24 cellular contexts compared by ENCODE assay signal in genomic region chr6:31179042-31179386, GRCh38. TPM values are rescaled to one million over a fixed set of nuclear protein-coding genes. Genes with fewer than 3 reads are reported as not detected.
A peak's percentile ranks its signal among the peaks of the same experiment; 100 is the strongest.
DNase-seq lines count a peak whose midpoint lies in the region; ATAC-seq and TF ChIP-seq lines count a peak whose summit lies in the region.
"Had no signal": no experiment of that assay in that cellular context is flagged by ENCODE, and none has a peak within 500 bp of the region (broad histone marks: within the 10 kb centered on the region; RNA-seq: fewer than 3 reads in every experiment).

No MANE protein-coding gene starts in this region.

- H3K27ac ChIP-seq in VCaP: peak overlapping the region; percentile 75
- H3K27ac ChIP-seq in epithelial cell of prostate: peak overlapping the region; percentile 35
- peak overlapping the region in 4 of 5 donors; percentile 15 to 58 (median 46) for H3K27ac ChIP-seq in stomach
- H3K27ac ChIP-seq: BLaER1, heart right ventricle, neural progenitor cell, prostate gland had no signal

- peaks cover 32 to 55% (median 47%) of the 10 kb centered on the region in 4 donors for H3K4me1 ChIP-seq in stomach
- H3K4me1 ChIP-seq: BLaER1, prostate gland had no signal

- WGBS in stomach, 5 donors: 41 to 69% (median 53%) methylated on average over 4 of the region's 4 CpGs

- H3K27ac Mint-ChIP-seq in natural killer cell treated with Interleukin-12 subunit alpha and Interleukin-12 subunit beta and Interleukin-15 and Interleukin-18, amount 100 ng/mL, for 72 hours: no peak overlapping the region
- no peak overlapping the region for H3K27ac Mint-ChIP-seq in natural killer cell
- H3K27ac Mint-ChIP-seq: neural progenitor cell had no signal

- H3K4me3 Mint-ChIP-seq in natural killer cell treated with Interleukin-12 subunit alpha and Interleukin-12 subunit beta and Interleukin-15 and Interleukin-18, amount 100 ng/mL, for 72 hours: peak overlapping the region; percentile 33
- no peak overlapping the region for H3K4me3 Mint-ChIP-seq in natural killer cell
- H3K4me3 Mint-ChIP-seq: neural progenitor cell had no signal

- TF ChIP-seq POLR2A in stomach (IDR thresholded peaks at IDR 0.05): no peak

- H3K36me3 ChIP-seq in stomach: peaks cover 0 to 37% (median 26%) of the 10 kb centered on the region in 4 donors
- H3K36me3 ChIP-seq: BLaER1, neural progenitor cell, prostate gland had no signal

- no peaks in the 10 kb centered on the region for H3K9me3 ChIP-seq in stomach
- H3K9me3 ChIP-seq: heart right ventricle, prostate gland had no signal

- H3K36me3 Mint-ChIP-seq in natural killer cell treated with Interleukin-12 subunit alpha and Interleukin-12 subunit beta and Interleukin-15 and Interleukin-18, amount 100 ng/mL, for 72 hours: no peaks in the 10 kb centered on the region
- H3K36me3 Mint-ChIP-seq in natural killer cell: no peaks in the 10 kb centered on the region
- H3K36me3 Mint-ChIP-seq: neural progenitor cell had no signal

- H3K4me3 ChIP-seq in stomach: peak overlapping the region in 1 of 4 donors; percentile 31
- H3K4me3 ChIP-seq: BLaER1, neural progenitor cell, prostate gland had no signal

- H3K27me3 Mint-ChIP-seq in natural killer cell treated with Interleukin-12 subunit alpha and Interleukin-12 subunit beta and Interleukin-15 and Interleukin-18, amount 100 ng/mL, for 72 hours: no peaks in the 10 kb centered on the region
- no peaks in the 10 kb centered on the region for H3K27me3 Mint-ChIP-seq in natural killer cell (ENCODE audit: low read depth in 2 of 2)

- intact Hi-C loops in natural killer cell (cut with micrococcal nuclease): no loop called here
- intact Hi-C loops in stomach (cut with DNase I; ENCODE audit: low total_unique reads): no loop called here

- H3K4me1 Mint-ChIP-seq in natural killer cell treated with Interleukin-12 subunit alpha and Interleukin-12 subunit beta and Interleukin-15 and Interleukin-18, amount 100 ng/mL, for 72 hours (ENCODE audit: low read depth in 2 of 2): peaks cover 14 to 22% of the 10 kb centered on the region in 2 donors
- peaks cover 12 to 22% of the 10 kb centered on the region in 2 donors for H3K4me1 Mint-ChIP-seq in natural killer cell

- TF ChIP-seq CTCF in natural killer cell (IDR thresholded peaks at IDR 0.05) (no peak), VCaP (conservative IDR thresholded peaks at IDR 0.05) (no peak), stomach (IDR thresholded peaks at IDR 0.05) (no peak)

- H3K9me3 Mint-ChIP-seq in natural killer cell treated with Interleukin-12 subunit alpha and Interleukin-12 subunit beta and Interleukin-15 and Interleukin-18, amount 100 ng/mL, for 72 hours: no peaks in the 10 kb centered on the region
- H3K9me3 Mint-ChIP-seq in natural killer cell: no peaks in the 10 kb centered on the region
- H3K9me3 Mint-ChIP-seq: neural progenitor cell had no signal

- H3K27me3 ChIP-seq in stomach: no peaks in the 10 kb centered on the region
- H3K27me3 ChIP-seq: BLaER1, heart right ventricle, neural progenitor cell had no signal

- ATAC-seq in natural killer cell treated with Interleukin-12 subunit alpha and Interleukin-12 subunit beta and Interleukin-15 and Interleukin-18, amount 100 ng/mL, for 72 hours: no peak
- ATAC-seq in natural killer cell: no peak
- no peak for ATAC-seq in GM19023 (IDR thresholded peaks at IDR 0.05; ENCODE audit: unreplicated experiment)
- ATAC-seq in HG03097 (IDR thresholded peaks at IDR 0.05; ENCODE audit: low FRiP score, unreplicated experiment): no peak
- ATAC-seq in GM18511 (IDR thresholded peaks at IDR 0.05; ENCODE audit: unreplicated experiment): no peak
- ATAC-seq: heart right ventricle, left ventricle myocardium superior, Right ventricle myocardium inferior had no signal

- no peak for DNase-seq in natural killer cell treated with Interleukin-12 subunit alpha and Interleukin-12 subunit beta and Interleukin-15 and Interleukin-18, amount 100 ng/mL, for 72 hours (ENCODE audit: low spot score)
- no peak for DNase-seq in natural killer cell
- DNase-seq in epithelial cell of prostate (ENCODE audit: low read depth, low spot score): no peak
- no peak for DNase-seq in stomach
- DNase-seq: ACHN; activated CD4-positive, alpha-beta T cell treated with anti-CD3 and anti-CD28 coated beads for 4 hours; activated CD8-positive, alpha-beta memory T cell treated with anti-CD3 and anti-CD28 coated beads, Interleukin-2, amount 50 U/mL, for 4 hours; amygdala; cortex of kidney; heart right ventricle; KBM-7; left ventricle myocardium superior; midbrain; NCI-H187; NCI-H748 treated with DMSO at 0.1 percent for 48 hours had no signal

- no peak for TF ChIP-seq EP300 in stomach (IDR thresholded peaks at IDR 0.05)

RNA-seq across cellular contexts. Expression of gene POU5F1, which starts 8.5 kb away (rescaled TPM):
- under 1 TPM in 1 of 2 donors, not detected in 1; 0.21 TPM for total RNA-seq in natural killer cell treated with Interleukin-12 subunit alpha and Interleukin-12 subunit beta and Interleukin-15 and Interleukin-18, amount 100 ng/mL, for 72 hours
- total RNA-seq in natural killer cell (not detected), stomach (100 to 1,000 TPM in 2 of 5 donors, 10 to 100 TPM in 2, not detected in 1; 47.5 to 155 (median 113) TPM)
- 10 to 100 TPM in 1 of 3 donors, 1 to 10 TPM in 2; 2.6 to 13.0 (median 6.5) TPM for polyA plus RNA-seq in stomach
- total RNA-seq: temporal lobe had no signal

RNA-seq across cellular contexts. Expression of gene TCF19, which starts 20.6 kb away (rescaled TPM):
- total RNA-seq in natural killer cell treated with Interleukin-12 subunit alpha and Interleukin-12 subunit beta and Interleukin-15 and Interleukin-18, amount 100 ng/mL, for 72 hours: 10 to 100 TPM; 59.0 to 96.5 TPM
- total RNA-seq in natural killer cell: 10 to 100 TPM in 1 of 3 donors, 1 to 10 TPM in 2; 7.2 to 12.0 (median 9.2) TPM
- total RNA-seq in stomach: 10 to 100 TPM in 1 of 5 donors, 1 to 10 TPM in 4; 5.8 to 16.1 (median 7.1) TPM
- 1 to 10 TPM; 5.0 to 7.7 (median 7.7) TPM for polyA plus RNA-seq in stomach

RNA-seq across cellular contexts. Expression of gene CCHCR1, which starts 21.4 kb away (rescaled TPM):
- total RNA-seq in natural killer cell treated with Interleukin-12 subunit alpha and Interleukin-12 subunit beta and Interleukin-15 and Interleukin-18, amount 100 ng/mL, for 72 hours: 10 to 100 TPM; 29.2 to 54.1 TPM
- total RNA-seq in natural killer cell (10 to 100 TPM; 13.0 to 20.7 (median 16.9) TPM), stomach (100 to 1,000 TPM in 1 of 5 donors, 10 to 100 TPM in 3, 1 to 10 TPM in 1; 9.7 to 201 (median 24.5) TPM)
- 10 to 100 TPM; 11.8 to 21.0 (median 12.3) TPM for polyA plus RNA-seq in stomach

RNA-seq across cellular contexts. Expression of gene PSORS1C2, which starts 40.1 kb away (rescaled TPM):
- total RNA-seq in natural killer cell treated with Interleukin-12 subunit alpha and Interleukin-12 subunit beta and Interleukin-15 and Interleukin-18, amount 100 ng/mL, for 72 hours: not detected
- total RNA-seq in natural killer cell: not detected
- under 1 TPM in 1 of 5 donors, not detected in 4; 0.73 TPM for total RNA-seq in stomach
- 1 to 10 TPM in 1 of 3 donors, not detected in 2; 1.6 TPM for polyA plus RNA-seq in stomach
- total RNA-seq: heart right ventricle, left ventricle myocardium superior, prostate gland, Right ventricle myocardium inferior, temporal lobe had no signal
- polyA plus RNA-seq: heart right ventricle had no signal

RNA-seq across cellular contexts. Expression of gene CDSN, which starts 58.8 kb away (rescaled TPM):
- total RNA-seq in natural killer cell treated with Interleukin-12 subunit alpha and Interleukin-12 subunit beta and Interleukin-15 and Interleukin-18, amount 100 ng/mL, for 72 hours: not detected
- total RNA-seq in natural killer cell: not detected
- not detected for total RNA-seq in stomach
- under 1 TPM in 1 of 3 donors, not detected in 2; 0.05 TPM for polyA plus RNA-seq in stomach
- total RNA-seq: left ventricle myocardium superior, Right ventricle myocardium inferior, temporal lobe had no signal
